In the genomic region with DNA sequence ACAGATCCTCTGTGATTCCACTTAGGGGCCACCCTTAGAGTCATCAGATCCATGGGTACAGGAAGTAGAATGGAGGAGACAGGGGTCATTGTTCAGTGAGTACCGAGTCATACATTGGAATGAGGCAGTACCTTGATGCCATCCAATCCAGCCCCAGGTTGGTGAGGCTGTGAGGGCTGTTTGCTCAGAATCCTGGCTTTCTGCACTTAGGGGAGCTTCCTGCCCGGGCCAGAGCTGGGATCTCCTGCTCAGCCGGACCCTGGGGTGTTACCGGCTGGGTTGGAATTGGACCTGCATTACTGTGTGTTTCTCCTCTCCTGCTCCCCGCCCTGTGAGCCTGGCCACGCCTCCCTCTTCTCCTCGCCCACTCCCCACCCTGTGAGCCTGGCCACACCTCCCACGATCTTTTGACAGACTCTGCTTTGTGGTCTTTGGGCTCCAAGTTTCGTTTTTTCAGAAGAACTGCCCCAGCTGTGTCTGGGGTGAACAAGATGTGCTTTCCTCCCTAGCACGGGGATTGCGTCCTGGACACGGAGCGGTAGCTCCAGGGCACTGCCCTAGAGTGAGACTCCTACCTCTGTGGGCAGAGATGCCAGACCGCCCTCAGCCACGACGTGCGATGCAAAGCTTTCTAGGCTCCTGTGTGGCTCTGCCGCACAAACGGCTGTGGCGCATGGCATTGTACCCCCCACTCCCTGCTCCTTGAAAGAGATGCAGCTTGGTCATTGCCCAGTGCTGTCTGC, we compare ENCODE assay signal across 1 cellular context.
TF ChIP-seq lines count a peak whose summit lies in the region.

No MANE protein-coding gene starts in this region.

TF ChIP-seq in GM23338, 12 proteins besides CTCF, POLR2A, EP300 and RAD21 (continued from another document):
- TF ChIP-seq, protein P1, sequence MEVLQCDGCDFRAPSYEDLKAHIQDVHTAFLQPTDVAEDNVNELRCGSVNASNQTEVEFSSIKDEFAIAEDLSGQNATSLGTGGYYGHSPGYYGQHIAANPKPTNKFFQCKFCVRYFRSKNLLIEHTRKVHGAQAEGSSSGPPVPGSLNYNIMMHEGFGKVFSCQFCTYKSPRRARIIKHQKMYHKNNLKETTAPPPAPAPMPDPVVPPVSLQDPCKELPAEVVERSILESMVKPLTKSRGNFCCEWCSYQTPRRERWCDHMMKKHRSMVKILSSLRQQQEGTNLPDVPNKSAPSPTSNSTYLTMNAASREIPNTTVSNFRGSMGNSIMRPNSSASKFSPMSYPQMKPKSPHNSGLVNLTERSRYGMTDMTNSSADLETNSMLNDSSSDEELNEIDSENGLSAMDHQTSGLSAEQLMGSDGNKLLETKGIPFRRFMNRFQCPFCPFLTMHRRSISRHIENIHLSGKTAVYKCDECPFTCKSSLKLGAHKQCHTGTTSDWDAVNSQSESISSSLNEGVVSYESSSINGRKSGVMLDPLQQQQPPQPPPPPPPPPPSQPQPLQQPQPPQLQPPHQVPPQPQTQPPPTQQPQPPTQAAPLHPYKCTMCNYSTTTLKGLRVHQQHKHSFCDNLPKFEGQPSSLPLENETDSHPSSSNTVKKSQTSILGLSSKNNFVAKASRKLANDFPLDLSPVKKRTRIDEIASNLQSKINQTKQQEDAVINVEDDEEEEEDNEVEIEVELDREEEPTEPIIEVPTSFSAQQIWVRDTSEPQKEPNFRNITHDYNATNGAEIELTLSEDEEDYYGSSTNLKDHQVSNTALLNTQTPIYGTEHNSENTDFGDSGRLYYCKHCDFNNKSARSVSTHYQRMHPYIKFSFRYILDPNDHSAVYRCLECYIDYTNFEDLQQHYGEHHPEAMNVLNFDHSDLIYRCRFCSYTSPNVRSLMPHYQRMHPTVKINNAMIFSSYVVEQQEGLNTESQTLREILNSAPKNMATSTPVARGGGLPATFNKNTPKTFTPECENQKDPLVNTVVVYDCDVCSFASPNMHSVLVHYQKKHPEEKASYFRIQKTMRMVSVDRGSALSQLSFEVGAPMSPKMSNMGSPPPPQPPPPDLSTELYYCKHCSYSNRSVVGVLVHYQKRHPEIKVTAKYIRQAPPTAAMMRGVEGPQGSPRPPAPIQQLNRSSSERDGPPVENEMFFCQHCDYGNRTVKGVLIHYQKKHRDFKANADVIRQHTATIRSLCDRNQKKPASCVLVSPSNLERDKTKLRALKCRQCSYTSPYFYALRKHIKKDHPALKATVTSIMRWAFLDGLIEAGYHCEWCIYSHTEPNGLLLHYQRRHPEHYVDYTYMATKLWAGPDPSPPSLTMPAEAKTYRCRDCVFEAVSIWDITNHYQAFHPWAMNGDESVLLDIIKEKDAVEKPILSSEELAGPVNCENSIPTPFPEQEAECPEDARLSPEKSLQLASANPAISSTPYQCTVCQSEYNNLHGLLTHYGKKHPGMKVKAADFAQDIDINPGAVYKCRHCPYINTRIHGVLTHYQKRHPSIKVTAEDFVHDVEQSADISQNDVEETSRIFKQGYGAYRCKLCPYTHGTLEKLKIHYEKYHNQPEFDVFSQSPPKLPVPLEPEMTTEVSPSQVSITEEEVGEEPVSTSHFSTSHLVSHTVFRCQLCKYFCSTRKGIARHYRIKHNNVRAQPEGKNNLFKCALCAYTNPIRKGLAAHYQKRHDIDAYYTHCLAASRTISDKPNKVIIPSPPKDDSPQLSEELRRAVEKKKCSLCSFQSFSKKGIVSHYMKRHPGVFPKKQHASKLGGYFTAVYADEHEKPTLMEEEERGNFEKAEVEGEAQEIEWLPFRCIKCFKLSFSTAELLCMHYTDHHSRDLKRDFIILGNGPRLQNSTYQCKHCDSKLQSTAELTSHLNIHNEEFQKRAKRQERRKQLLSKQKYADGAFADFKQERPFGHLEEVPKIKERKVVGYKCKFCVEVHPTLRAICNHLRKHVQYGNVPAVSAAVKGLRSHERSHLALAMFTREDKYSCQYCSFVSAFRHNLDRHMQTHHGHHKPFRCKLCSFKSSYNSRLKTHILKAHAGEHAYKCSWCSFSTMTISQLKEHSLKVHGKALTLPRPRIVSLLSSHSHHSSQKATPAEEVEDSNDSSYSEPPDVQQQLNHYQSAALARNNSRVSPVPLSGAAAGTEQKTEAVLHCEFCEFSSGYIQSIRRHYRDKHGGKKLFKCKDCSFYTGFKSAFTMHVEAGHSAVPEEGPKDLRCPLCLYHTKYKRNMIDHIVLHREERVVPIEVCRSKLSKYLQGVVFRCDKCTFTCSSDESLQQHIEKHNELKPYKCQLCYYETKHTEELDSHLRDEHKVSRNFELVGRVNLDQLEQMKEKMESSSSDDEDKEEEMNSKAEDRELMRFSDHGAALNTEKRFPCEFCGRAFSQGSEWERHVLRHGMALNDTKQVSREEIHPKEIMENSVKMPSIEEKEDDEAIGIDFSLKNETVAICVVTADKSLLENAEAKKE (CRISPR knock-in tag; IDR thresholded peaks at IDR 0.05): no peak
- no peak for TF ChIP-seq STAT1 (IDR thresholded peaks at IDR 0.05; ENCODE audit: unreplicated experiment)
